Comparison of ENCODE assay signal across 27 cellular contexts in genomic region chr2:26302846-26303245, GRCh38. TPM values are rescaled to one million over a fixed set of nuclear protein-coding genes. Genes with fewer than 3 reads are reported as not detected.
DNase-seq lines count a peak whose midpoint lies in the region; ATAC-seq and TF ChIP-seq lines count a peak whose summit lies in the region.
"Had no signal": no experiment of that assay in that cellular context is flagged by ENCODE, and none has a peak within 500 bp of the region (broad histone marks: within the 10 kb centered on the region; RNA-seq: fewer than 3 reads in every experiment).

No MANE protein-coding gene starts in this region.

- H3K4me1 ChIP-seq in psoas muscle (peaks cover 4% of the 10 kb centered on the region), Peyer's patch (peaks cover 0 to 10% (median 7%) of the 10 kb centered on the region in 4 donors)

- DNase-seq in EH (ENCODE audit: low read depth) (peak; percentile 31), M059J (ENCODE audit: low read depth) (peak; percentile 46), epithelial cell of esophagus (ENCODE audit: low read depth) (peak; percentile 91), psoas muscle (peak; percentile 35 to 77), Peyer's patch (no peak)
- DNase-seq: activated CD4-positive, alpha-beta memory T cell treated with anti-CD3 and anti-CD28 coated beads for 36 hours; activated CD4-positive, CD25-positive, alpha-beta regulatory T cell; activated CD8-positive, alpha-beta memory T cell treated with anti-CD3 and anti-CD28 coated beads, Interleukin-2, amount 50 U/mL, for 4 hours; aorta; C1 segment of cervical spinal cord; caudate nucleus; cortex of kidney; effector memory CD8-positive, alpha-beta T cell; HCEC 1CT; midbrain; naive thymus-derived CD4-positive, alpha-beta T cell; NCI-H1092; NCI-H187; NCI-H2171; SJCRH30; stimulated activated CD8-positive, alpha-beta memory T cell treated with anti-CD3 and anti-CD28 coated beads, Interleukin-4, amount 100 ng/mL, for 48 hours; stimulated activated naive CD8-positive, alpha-beta T cell treated with anti-CD3 and anti-CD28 coated beads, Interleukin-15, amount 100 ng/mL, for 72 hours had no signal

- intact Hi-C loops in psoas muscle (cut with DNase I) = no loop called here

- TF ChIP-seq CTCF in epithelial cell of esophagus (IDR thresholded peaks at IDR 0.05; ENCODE audit: insufficient read depth, low read depth, low read length, missing control alignments) = no peak
- TF ChIP-seq CTCF in psoas muscle (IDR thresholded peaks at IDR 0.05) = no peak
- no peak for TF ChIP-seq CTCF in Peyer's patch (IDR thresholded peaks at IDR 0.05)

- no peak overlapping the region for H3K4me3 ChIP-seq in epithelial cell of esophagus (ENCODE audit: low read length)
- H3K4me3 ChIP-seq in psoas muscle = no peak overlapping the region
- no peak overlapping the region for H3K4me3 ChIP-seq in Peyer's patch
- H3K4me3 ChIP-seq: GM12878, SJCRH30, skin epidermis, thyroid gland had no signal

- WGBS in psoas muscle, 3 donors = 51 to 58% (median 53%) methylated on average over 6 of the region's 6 CpGs

- H3K27me3 ChIP-seq in psoas muscle (ENCODE audit: insufficient read depth in 3 of 3, low read length in 2 of 3) (no peaks in the 10 kb centered on the region), Peyer's patch (no peaks in the 10 kb centered on the region)
- H3K27me3 ChIP-seq: SJCRH30, thyroid gland had no signal

- no peaks in the 10 kb centered on the region for H3K36me3 ChIP-seq in psoas muscle (ENCODE audit: insufficient read depth in 1 of 2, low read depth in 1 of 2)
- H3K36me3 ChIP-seq in Peyer's patch = no peaks in the 10 kb centered on the region
- H3K36me3 ChIP-seq: SJCRH30, thyroid gland had no signal

- TF ChIP-seq POLR2A in Peyer's patch (IDR thresholded peaks at IDR 0.05) = no peak

- ATAC-seq in psoas muscle (peak; percentile 72 to 82 (median 80)), GM19328 (IDR thresholded peaks at IDR 0.05; ENCODE audit: unreplicated experiment) (no peak), HG03097 (IDR thresholded peaks at IDR 0.05; ENCODE audit: low FRiP score, unreplicated experiment) (no peak)
- ATAC-seq: effector memory CD8-positive, alpha-beta T cell; GM12878; naive thymus-derived CD4-positive, alpha-beta T cell; stimulated activated naive CD8-positive, alpha-beta T cell treated with anti-CD3 and anti-CD28 coated beads, Interleukin-15, amount 100 ng/mL, for 72 hours had no signal

- H3K9me3 ChIP-seq in psoas muscle = no peaks in the 10 kb centered on the region
- H3K9me3 ChIP-seq in Peyer's patch = no peaks in the 10 kb centered on the region
- H3K9me3 ChIP-seq: SJCRH30, thyroid gland had no signal

- H3K27ac ChIP-seq in psoas muscle = no peak overlapping the region
- H3K27ac ChIP-seq in Peyer's patch = no peak overlapping the region
- H3K27ac ChIP-seq: SJCRH30, thyroid gland had no signal

RNA-seq across cellular contexts. Expression of gene SELENOI, which starts 43.1 kb away (rescaled TPM):
- total RNA-seq in M059J (2014; rRNA removed; shearing (Covaris generic)) = 11.6 and 19.8 TPM in 2 replicates
- 10 to 100 TPM; 15.7 to 40.5 (median 20.1) TPM for total RNA-seq in psoas muscle
- polyA plus RNA-seq in psoas muscle = 10 to 100 TPM in 1 of 3 donors, 1 to 10 TPM in 2; 3.7 to 11.3 (median 7.3) TPM
- 10 to 100 TPM; 28.1 to 82.1 (median 51.2) TPM for total RNA-seq in Peyer's patch

RNA-seq across cellular contexts. Expression of gene ADGRF3, which starts 43.7 kb away (rescaled TPM):
- total RNA-seq in M059J (2014; rRNA removed; shearing (Covaris generic)) = 0.10 and 0.12 TPM in 2 replicates
- total RNA-seq in psoas muscle (under 1 TPM in 2 of 4 donors, not detected in 2; 0.17 to 0.48 TPM), Peyer's patch (1 to 10 TPM in 1 of 4 donors, not detected in 3; 4.1 TPM)
- under 1 TPM in 2 of 3 donors, not detected in 1; 0.03 to 0.19 TPM for polyA plus RNA-seq in psoas muscle

RNA-seq across cellular contexts. Expression of gene HADHB, which starts 58.1 kb away (rescaled TPM):
- total RNA-seq in M059J (2014; rRNA removed; shearing (Covaris generic)) = 55.6 and 83.1 TPM in 2 replicates
- 1,000 to 10,000 TPM in 1 of 4 donors, 100 to 1,000 TPM in 3; 562 to 1,153 (median 698) TPM for total RNA-seq in psoas muscle
- polyA plus RNA-seq in psoas muscle = 100 to 1,000 TPM; 447 to 626 (median 616) TPM
- total RNA-seq in Peyer's patch = 100 to 1,000 TPM; 120 to 413 (median 251) TPM

RNA-seq across cellular contexts. Expression of gene HADHA, which starts 58.4 kb away (rescaled TPM):
- total RNA-seq in M059J (2014; rRNA removed; shearing (Covaris generic)) = 81.8 and 98.4 TPM in 2 replicates
- total RNA-seq in psoas muscle (100 to 1,000 TPM; 294 to 617 (median 391) TPM), Peyer's patch (100 to 1,000 TPM; 105 to 438 (median 267) TPM)
- 100 to 1,000 TPM; 195 to 370 (median 350) TPM for polyA plus RNA-seq in psoas muscle

Comparison
In these comparisons a context has a peak if more than half of its experiments do, and no peak if none do; other contexts are left out.
1. DNase-seq: peak in EH (single experiment), M059J (single experiment), epithelial cell of esophagus (single experiment) and psoas muscle (2 of 2); none in Peyer's patch (0 of 3).
2. ATAC-seq: peak in psoas muscle (4 of 4); none in GM19328 (single experiment) and HG03097 (single experiment).